Comparison of ENCODE assay signal across 11 cellular contexts in genomic region chr6:42269553-42269952, GRCh38. TPM values are rescaled to one million over a fixed set of nuclear protein-coding genes. Genes with fewer than 3 reads are reported as not detected.
DNase-seq lines count a peak whose midpoint lies in the region; ATAC-seq, FAIRE-seq and TF ChIP-seq lines count a peak whose summit lies in the region.
"Had no signal": no experiment of that assay in that cellular context is flagged by ENCODE, and none has a peak within 500 bp of the region (broad histone marks: within the 10 kb centered on the region; RNA-seq: fewer than 3 reads in every experiment).

No MANE protein-coding gene starts in this region.

- no peak for TF ChIP-seq CTCF in mucosa of descending colon (IDR thresholded peaks at IDR 0.05)

- no peaks in the 10 kb centered on the region for H3K4me1 ChIP-seq in mucosa of descending colon (ENCODE audit: low read depth)
- H3K4me1 ChIP-seq: breast epithelium, prostate gland had no signal

- intact Hi-C loops in mucosa of descending colon (cut with DNase I, micrococcal nuclease): loop anchor here in 1 of 2 donors (10.0 kb wide), 1 partner anchor 265 kb away; no protein-coding TSS in a partner anchor

- DNase-seq in mucosa of descending colon: peak in 1 of 3 donors; percentile 43
- DNase-seq in frontal cortex (ENCODE audit: low spot score in 2 of 2): no peak
- no peak for DNase-seq in middle frontal gyrus (ENCODE audit: extremely low spot score, low spot score)
- DNase-seq in caudate nucleus (lab: John Stamatoyannopoulos, UW): no peak
- DNase-seq in H4 (ENCODE audit: low spot score): no peak
- DNase-seq: NCI-H1417 had no signal

- FAIRE-seq in frontal cortex (lab: Jason Lieb, UNC): no peak

- no peaks in the 10 kb centered on the region for H3K36me3 ChIP-seq in mucosa of descending colon (ENCODE audit: low read depth)
- H3K36me3 ChIP-seq: breast epithelium had no signal

- peak; percentile 92 for ATAC-seq in GM18907 (IDR thresholded peaks at IDR 0.05; ENCODE audit: unreplicated experiment)
- peak; percentile 91 for ATAC-seq in GM21737 (IDR thresholded peaks at IDR 0.05; ENCODE audit: unreplicated experiment)
- peak; percentile 71 for ATAC-seq in HG03457 (IDR thresholded peaks at IDR 0.05; ENCODE audit: unreplicated experiment)
- ATAC-seq in mucosa of descending colon: peak; percentile 74

- no peaks in the 10 kb centered on the region for H3K9me3 ChIP-seq in mucosa of descending colon
- H3K9me3 ChIP-seq: breast epithelium, prostate gland had no signal

- H3K4me3 ChIP-seq in mucosa of descending colon: no peak overlapping the region
- H3K4me3 ChIP-seq: breast epithelium, prostate gland had no signal

- no peak overlapping the region for H3K27ac ChIP-seq in caudate nucleus (ENCODE audit: low read depth, low read length)
- H3K27ac ChIP-seq: breast epithelium, prostate gland had no signal

RNA-seq across cellular contexts. Expression of gene MRPS10, which starts 51.9 kb away (rescaled TPM):
- total RNA-seq in mucosa of descending colon: 10 to 100 TPM; 22.2 to 31.7 (median 31.5) TPM
- total RNA-seq in frontal cortex: 51.4 TPM
- 73.5 and 84.6 TPM in 2 replicates for total RNA-seq in H4 (2014; rRNA removed; shearing (Covaris generic))
